12 cellular contexts compared by ENCODE assay signal in genomic region chr5:58933891-58934628, GRCh38.
DNase-seq lines count a peak whose midpoint lies in the region; ATAC-seq and TF ChIP-seq lines count a peak whose summit lies in the region.
"Had no signal": no experiment of that assay in that cellular context is flagged by ENCODE, and none has a peak within 500 bp of the region (broad histone marks: within the 10 kb centered on the region; RNA-seq: fewer than 3 reads in every experiment).

No MANE protein-coding gene starts in this region.

- no peak overlapping the region for H4K8ac ChIP-seq in neuronal stem cell (ENCODE audit: low read depth, low read length)

- H3K27ac ChIP-seq in ACC112 (ENCODE audit: low read depth, low read length) (peak overlapping the region; percentile 34; the same call in 1 of the 2 replicates), neuronal stem cell (replicated peaks; ENCODE audit: low read length) (no peak overlapping the region)
- H3K27ac ChIP-seq: foreskin keratinocyte had no signal

- H3K14ac ChIP-seq in neuronal stem cell (ENCODE audit: low read length), result no peak overlapping the region

- H3K4ac ChIP-seq in neuronal stem cell (ENCODE audit: low read length), result no peak overlapping the region

- H2AK5ac ChIP-seq in neuronal stem cell (ENCODE audit: low read depth, low read length), result no peak overlapping the region

- H3K4me2 ChIP-seq in neuronal stem cell (ENCODE audit: insufficient read depth, low read length, poor library complexity, severe bottlenecking), result no peak overlapping the region

- no CpG with 5 or more reads among the region's 6 CpGs for WGBS in neuronal stem cell (ENCODE audit: extremely low coverage in 2 of 2, insufficient read length in 2 of 2, insufficient replicate concordance in 1 of 2), 2 donors

- peaks cover 22% of the 10 kb centered on the region for H3K4me1 Mint-ChIP-seq in activated naive CD8-positive, alpha-beta T cell (ENCODE audit: low read depth)
- peaks cover 20% of the 10 kb centered on the region for H3K4me1 Mint-ChIP-seq in nephron progenitor cell

- no peak for TF ChIP-seq CTCF in nephron progenitor cell (IDR thresholded peaks at IDR 0.05)

- H3K4me1 ChIP-seq in ACC112 (ENCODE audit: control insufficient read depth, insufficient read depth, low read length, unreplicated experiment) (peaks cover 17% of the 10 kb centered on the region), neuronal stem cell (ENCODE audit: control insufficient read depth in 2 of 2, insufficient read depth in 1 of 2, low read depth in 1 of 2, low read length in 2 of 2) (peaks cover 0 to 2% of the 10 kb centered on the region in 2 donors)
- H3K4me1 ChIP-seq: foreskin keratinocyte had no signal

- no peaks in the 10 kb centered on the region for H3K79me1 ChIP-seq in neuronal stem cell (ENCODE audit: low read depth, low read length)

- peak overlapping the region; percentile 54 for H3K27ac Mint-ChIP-seq in activated naive CD8-positive, alpha-beta T cell
- no peak overlapping the region for H3K27ac Mint-ChIP-seq in nephron progenitor cell

- no peak overlapping the region for H2BK120ac ChIP-seq in neuronal stem cell (ENCODE audit: low read depth, low read length)

- no peaks in the 10 kb centered on the region for H3K36me3 Mint-ChIP-seq in activated naive CD8-positive, alpha-beta T cell
- H3K36me3 Mint-ChIP-seq in nephron progenitor cell (ENCODE audit: low read depth), result no peaks in the 10 kb centered on the region

- H3K4me3 ChIP-seq in ACC112 (ENCODE audit: low read depth, low read length) (peak overlapping the region; percentile 20), neuronal stem cell (ENCODE audit: low read length in 2 of 2) (no peak overlapping the region)

- H3K36me3 ChIP-seq in ACC112 (ENCODE audit: insufficient read depth, low read length), result no peaks in the 10 kb centered on the region
- H3K36me3 ChIP-seq in neuronal stem cell (replicated peaks in 1 of 2; ENCODE audit: control insufficient read depth in 2 of 2, insufficient read depth in 2 of 2, low read length in 2 of 2), result no peaks in the 10 kb centered on the region

- H2BK15ac ChIP-seq in neuronal stem cell (ENCODE audit: low read length), result no peak overlapping the region

- peak overlapping the region; percentile 85 for H2AFZ ChIP-seq in ACC112 (ENCODE audit: low read length, unreplicated experiment)
- peak overlapping the region; percentile 5 for H2AFZ ChIP-seq in neuronal stem cell (ENCODE audit: low read length)

- H3K27me3 Mint-ChIP-seq in activated naive CD8-positive, alpha-beta T cell, result peaks cover 2% of the 10 kb centered on the region
- peaks cover 6% of the 10 kb centered on the region for H3K27me3 Mint-ChIP-seq in nephron progenitor cell (ENCODE audit: low read depth, poor library complexity)

- H3K9me3 ChIP-seq in neuronal stem cell (replicated peaks in 1 of 2; ENCODE audit: control insufficient read depth in 2 of 2, insufficient read depth in 1 of 2, low read depth in 1 of 2, low read length in 2 of 2), result no peaks in the 10 kb centered on the region

- H4K91ac ChIP-seq in neuronal stem cell (ENCODE audit: low read depth, low read length, poor library complexity), result no peak overlapping the region

- no peaks in the 10 kb centered on the region for H3K9me3 Mint-ChIP-seq in activated naive CD8-positive, alpha-beta T cell (ENCODE audit: low read depth)
- no peaks in the 10 kb centered on the region for H3K9me3 Mint-ChIP-seq in nephron progenitor cell

- peak in 3 of 5 experiments; percentile 23 to 84 (median 28) for DNase-seq in T-helper 2 cell
- no peak for DNase-seq in neuronal stem cell (ENCODE audit: low spot score)
- DNase-seq in NCI-H2196 treated with DMSO at 0.1 percent for 48 hours (lab: John Stamatoyannopoulos, UW; ENCODE audit: unreplicated experiment), result no peak
- DNase-seq in nephron progenitor cell, result no peak
- DNase-seq: DMS79 treated with DMSO at 0.1 percent for 48 hours, foreskin keratinocyte, NCI-H1417, occipital lobe had no signal

- no peaks in the 10 kb centered on the region for H3K79me2 ChIP-seq in ACC112 (ENCODE audit: control insufficient read depth, insufficient read depth, low read length, unreplicated experiment)

- H3K23ac ChIP-seq in neuronal stem cell (ENCODE audit: low read depth, low read length, poor library complexity), result no peak overlapping the region

- H3K18ac ChIP-seq in neuronal stem cell (ENCODE audit: low read length), result no peak overlapping the region

- no peak overlapping the region for H3K9ac ChIP-seq in neuronal stem cell (ENCODE audit: low read depth, low read length, poor library complexity)

- ATAC-seq in HG02571 (IDR thresholded peaks at IDR 0.05; ENCODE audit: unreplicated experiment), result no peak
- ATAC-seq in GM19455 (IDR thresholded peaks at IDR 0.05; ENCODE audit: unreplicated experiment), result no peak
- ATAC-seq: foreskin keratinocyte had no signal

- H3K27me3 ChIP-seq in ACC112 (ENCODE audit: insufficient read depth, low read length), result no peaks in the 10 kb centered on the region
- H3K27me3 ChIP-seq in neuronal stem cell (ENCODE audit: control insufficient read depth in 3 of 3, insufficient read depth in 3 of 3, low read depth in 1 of 3, low read length in 3 of 3), result no peaks in the 10 kb centered on the region
- H3K27me3 ChIP-seq: foreskin keratinocyte had no signal

- peak overlapping the region; percentile 54 for H3K4me3 Mint-ChIP-seq in activated naive CD8-positive, alpha-beta T cell
- H3K4me3 Mint-ChIP-seq in nephron progenitor cell, result no peak overlapping the region

- H2BK5ac ChIP-seq in neuronal stem cell (ENCODE audit: low read length), result no peak overlapping the region

- no peak overlapping the region for H2BK12ac ChIP-seq in neuronal stem cell (ENCODE audit: low read length)

Comparison
In these comparisons a context has a peak if more than half of its experiments do, and no peak if none do; other contexts are left out.
1. DNase-seq: peak in T-helper 2 cell (3 of 5); none in neuronal stem cell (single experiment), NCI-H2196 treated with DMSO at 0.1 percent for 48 hours (single experiment) and nephron progenitor cell (single experiment).